Comparison of ENCODE assay signal across 7 cellular contexts in the genomic region with DNA sequence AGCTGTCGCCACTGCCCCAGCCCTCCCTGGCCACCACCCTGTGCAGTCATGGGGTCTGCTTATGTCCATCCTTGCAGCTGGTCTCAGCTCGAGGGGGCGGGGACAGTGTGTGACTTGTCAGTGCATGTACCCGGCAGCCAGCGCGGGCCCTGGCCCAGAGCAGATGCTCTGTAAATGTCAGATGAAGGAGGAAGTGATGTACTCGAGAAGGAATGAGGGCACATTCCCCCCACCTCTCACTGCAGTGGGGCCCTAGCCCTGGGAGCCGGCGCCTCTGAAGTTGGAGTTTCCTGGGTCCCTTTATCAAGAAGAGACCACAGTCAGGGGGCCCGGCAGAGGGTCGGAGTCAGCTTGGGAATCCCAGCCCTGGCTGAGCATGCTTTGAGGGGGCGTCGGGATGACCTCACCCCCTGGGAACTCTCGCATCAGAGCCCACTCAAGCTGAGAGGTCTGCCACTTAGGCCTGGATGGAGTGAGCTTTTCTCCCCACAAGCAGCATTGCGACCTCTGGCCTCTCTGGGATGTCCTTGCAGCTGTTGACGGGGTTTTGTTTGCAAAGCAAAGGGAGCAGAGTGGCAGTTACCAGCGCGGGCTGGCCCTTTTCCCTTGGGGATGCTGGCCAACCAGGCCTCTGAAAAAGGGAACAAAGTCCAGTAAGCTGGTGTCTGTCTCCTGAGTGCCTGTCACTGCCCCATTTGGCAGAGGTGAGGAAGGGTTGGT. TPM values are rescaled to one million over a fixed set of nuclear protein-coding genes. Genes with fewer than 3 reads are reported as not detected.
DNase-seq lines count a peak whose midpoint lies in the region; ATAC-seq and TF ChIP-seq lines count a peak whose summit lies in the region.

No MANE protein-coding gene starts in this region.

- intact Hi-C loops in heart right ventricle (cut with DNase I) = loop anchor here in 2 of 10 donors (5.0 kb wide), 1 partner anchor 37 kb away; no protein-coding TSS in a partner anchor

- H3K9me3 ChIP-seq in HUES48 (ENCODE audit: control insufficient read depth, insufficient read depth, low read length) (peaks cover 9% of the 10 kb centered on the region; the same call in 1 of the 2 replicates), WERI-Rb-1 (ENCODE audit: severe bottlenecking) (peaks cover 7% of the 10 kb centered on the region), heart right ventricle (peaks cover 0 to 14% (median 0%) of the 10 kb centered on the region in 11 donors)

- H3K27ac ChIP-seq in HUES48 (ENCODE audit: low read depth, low read length) (peak overlapping the region; percentile 75), WERI-Rb-1 (peak overlapping the region; percentile 76), heart right ventricle (peak overlapping the region; percentile 76 to 99 (median 91))

- peak overlapping the region; percentile 55 for H3K27ac Mint-ChIP-seq in progenitor cell of endocrine pancreas

- H3K4me1 Mint-ChIP-seq in progenitor cell of endocrine pancreas (ENCODE audit: low read depth) = peaks cover 10% of the 10 kb centered on the region

- no peak overlapping the region for H3K9ac ChIP-seq in HUES48 (ENCODE audit: low read depth, low read length)

- H3K27me3 ChIP-seq in HUES48 (ENCODE audit: control insufficient read depth, insufficient read depth, low read length) (no peaks in the 10 kb centered on the region), WERI-Rb-1 (ENCODE audit: insufficient read depth, low read depth, severe bottlenecking) (no peaks in the 10 kb centered on the region), heart right ventricle (no peaks in the 10 kb centered on the region)

- DNase-seq in WERI-Rb-1 = peak; percentile 73
- DNase-seq in heart right ventricle = peak; percentile 90 to 93
- DNase-seq in progenitor cell of endocrine pancreas (ENCODE audit: low spot score, unreplicated experiment) = peak; percentile 21
- DNase-seq in SW 1271 (lab: John Stamatoyannopoulos, UW) = no peak
- DNase-seq in NCI-H1930 (lab: John Stamatoyannopoulos, UW) = no peak

- peaks cover 3% of the 10 kb centered on the region for H3K36me3 Mint-ChIP-seq in progenitor cell of endocrine pancreas (ENCODE audit: insufficient read depth)

- H3K27me3 Mint-ChIP-seq in progenitor cell of endocrine pancreas = peaks cover 10% of the 10 kb centered on the region

- peaks cover 10% of the 10 kb centered on the region for H3K9me3 Mint-ChIP-seq in progenitor cell of endocrine pancreas (ENCODE audit: low read depth)

- H3K36me3 ChIP-seq in HUES48 (ENCODE audit: control insufficient read depth, insufficient read depth, low read length) (no peaks in the 10 kb centered on the region), WERI-Rb-1 (peaks cover 11% of the 10 kb centered on the region), heart right ventricle (peaks cover 0 to 50% (median under 1%) of the 10 kb centered on the region in 9 donors)

- 8 to 12% methylated on average over 18 of the region's 18 CpGs for WGBS in heart right ventricle, 2 donors

- TF ChIP-seq CTCF in WERI-Rb-1 (IDR thresholded peaks at IDR 0.05; ENCODE audit: low read depth, low read length) (no peak), heart right ventricle (IDR thresholded peaks at IDR 0.05) (peak in 4 of 9 donors; percentile 14 to 26 (median 21)), progenitor cell of endocrine pancreas (IDR thresholded peaks at IDR 0.05; ENCODE audit: unreplicated experiment) (peak; percentile 17)

- H3K4me3 ChIP-seq in HUES48 (ENCODE audit: low read depth, low read length) = no peak overlapping the region
- H3K4me3 ChIP-seq in WERI-Rb-1 (ENCODE audit: low read depth, low read length) = no peak overlapping the region
- H3K4me3 ChIP-seq in heart right ventricle = peak overlapping the region in 2 of 10 donors; percentile 13 to 21

- H3K4me1 ChIP-seq in HUES48 (ENCODE audit: control insufficient read depth, insufficient read depth, low read length) (peaks cover 7% of the 10 kb centered on the region), heart right ventricle (peaks cover 40 to 100% (median 77%) of the 10 kb centered on the region in 9 donors)

- ATAC-seq in heart right ventricle (peak; percentile 88 to 93 (median 92)), HG03457 (IDR thresholded peaks at IDR 0.05; ENCODE audit: unreplicated experiment) (no peak)

- no peak overlapping the region for H3K4me3 Mint-ChIP-seq in progenitor cell of endocrine pancreas (ENCODE audit: low read depth)

RNA-seq across cellular contexts. Expression of gene NEURL1B, which starts 19.0 kb away (rescaled TPM):
- total RNA-seq in heart right ventricle = 10 to 100 TPM; 14.4 to 45.8 (median 21.6) TPM
- 10 to 100 TPM; 16.7 to 29.1 TPM for polyA plus RNA-seq in heart right ventricle
- total RNA-seq in progenitor cell of endocrine pancreas = 4.0 and 4.3 TPM in 2 replicates

Comparison
In these comparisons a context has a peak if more than half of its experiments do, and no peak if none do; other contexts are left out.
1. DNase-seq: peak in WERI-Rb-1 (single experiment), heart right ventricle (2 of 2) and progenitor cell of endocrine pancreas (single experiment); none in SW 1271 (0 of 2) and NCI-H1930 (0 of 2).
2. Peak in every context shown above with its lines, with median percentiles within 50 percentile points of each other: H3K27ac ChIP-seq.